In the genomic region with DNA sequence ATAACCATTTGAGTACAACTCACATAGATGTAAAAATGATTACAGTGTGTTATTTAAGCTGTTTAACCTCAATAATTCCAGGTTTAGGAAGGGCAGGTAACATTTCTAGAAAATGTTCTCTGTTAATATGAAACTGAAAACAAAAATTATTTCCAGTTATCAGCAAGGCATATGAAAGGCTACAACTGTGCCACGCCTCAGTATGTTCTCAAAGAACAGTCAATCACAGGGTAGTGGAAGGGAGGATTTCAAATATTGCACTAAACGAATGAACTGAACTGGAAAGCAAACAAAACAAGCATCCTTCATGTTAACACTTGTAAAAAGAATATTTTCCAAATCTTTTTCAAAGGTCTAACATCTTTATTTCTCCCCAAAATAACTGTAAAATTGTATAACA, we compare ENCODE assay signal across 29 cellular contexts.
"Had no signal": no experiment of that assay in that cellular context is flagged by ENCODE, and none has a peak within 500 bp of the region (broad histone marks: within the 10 kb centered on the region; RNA-seq: fewer than 3 reads in every experiment).

No MANE protein-coding gene starts in this region.

- H3K4me3 Mint-ChIP-seq: immature natural killer cell; naive thymus-derived CD4-positive, alpha-beta T cell; nephron; neural crest cell; stimulated activated effector memory CD8-positive, alpha-beta T cell treated with anti-CD3 and anti-CD28 coated beads, Interleukin-12 subunit alpha, Interleukin-12 subunit beta, amount 100 ng/mL, for 72 hours; stimulated activated naive CD8-positive, alpha-beta T cell treated with anti-CD3 and anti-CD28 coated beads, Interleukin-15, Interleukin-2, amounts not matched to agents 100 ng/mL and 50 ng/mL, for 24 hours had no signal

- DNase-seq: hypothalamus; immature natural killer cell; kidney; lower lobe of right lung; mammary epithelial cell; mesenchymal stem cell; naive thymus-derived CD4-positive, alpha-beta T cell; nucleus accumbens; pancreas; posterior cingulate gyrus; retina; right cardiac atrium; spleen; stimulated activated CD4-positive, alpha-beta T cell treated with anti-CD3 and anti-CD28 coated beads, Interleukin-4, amount 100 ng/mL, for 24 hours; stimulated activated naive CD4-positive, alpha-beta T cell; tibial artery; trophoblast cell; upper lobe of right lung had no signal

- H3K4me1 ChIP-seq: lower lobe of right lung, pancreas, prostate gland, suprapubic skin, tibial artery, upper lobe of right lung had no signal

- H3K4me1 Mint-ChIP-seq: nephron; neural crest cell; stimulated activated effector memory CD8-positive, alpha-beta T cell treated with anti-CD3 and anti-CD28 coated beads, Interleukin-12 subunit alpha, Interleukin-12 subunit beta, amount 100 ng/mL, for 72 hours had no signal

- H3K27me3 ChIP-seq: pancreas, spleen, suprapubic skin, tibial artery, upper lobe of right lung had no signal

- H3K9me3 ChIP-seq: lower lobe of right lung, pancreas, prostate gland, spleen, suprapubic skin, thoracic aorta, tibial artery, upper lobe of right lung had no signal

- FAIRE-seq: kidney, urothelium cell line had no signal

- H3K27ac ChIP-seq: lower lobe of right lung, pancreas, prostate gland, skin epidermis, spleen, suprapubic skin, thoracic aorta, tibial artery, upper lobe of right lung had no signal

- ATAC-seq: left lobe of liver; lower lobe of right lung; naive thymus-derived CD4-positive, alpha-beta T cell; pancreas; right cardiac atrium; sciatic nerve; stimulated activated effector memory CD8-positive, alpha-beta T cell treated with anti-CD3 and anti-CD28 coated beads, Interleukin-12 subunit alpha, Interleukin-12 subunit beta, amount 100 ng/mL, for 72 hours; upper lobe of right lung had no signal

- H3K36me3 ChIP-seq: pancreas, prostate gland, thoracic aorta had no signal

- H3K9me3 Mint-ChIP-seq: immature natural killer cell; naive thymus-derived CD4-positive, alpha-beta T cell; nephron; neural crest cell; stimulated activated effector memory CD8-positive, alpha-beta T cell treated with anti-CD3 and anti-CD28 coated beads, Interleukin-12 subunit alpha, Interleukin-12 subunit beta, amount 100 ng/mL, for 72 hours; stimulated activated naive CD8-positive, alpha-beta T cell treated with anti-CD3 and anti-CD28 coated beads, Interleukin-15, Interleukin-2, amounts not matched to agents 100 ng/mL and 50 ng/mL, for 24 hours had no signal

- H3K4me3 ChIP-seq: lower lobe of right lung, pancreas, prostate gland, skin epidermis, spleen, suprapubic skin, thoracic aorta, tibial artery, upper lobe of right lung had no signal

- H3K27me3 Mint-ChIP-seq: naive thymus-derived CD4-positive, alpha-beta T cell; stimulated activated naive CD8-positive, alpha-beta T cell treated with anti-CD3 and anti-CD28 coated beads, Interleukin-15, Interleukin-2, amounts not matched to agents 100 ng/mL and 50 ng/mL, for 24 hours had no signal

- H3K27ac Mint-ChIP-seq: nephron; stimulated activated effector memory CD8-positive, alpha-beta T cell treated with anti-CD3 and anti-CD28 coated beads, Interleukin-12 subunit alpha, Interleukin-12 subunit beta, amount 100 ng/mL, for 72 hours; stimulated activated naive CD8-positive, alpha-beta T cell treated with anti-CD3 and anti-CD28 coated beads, Interleukin-15, Interleukin-2, amounts not matched to agents 100 ng/mL and 50 ng/mL, for 24 hours had no signal
